In genomic region chr6:73728548-73729205, GRCh38 we compare ENCODE assay signal across 10 cellular contexts. TPM values are rescaled to one million over a fixed set of nuclear protein-coding genes. Genes with fewer than 3 reads are reported as not detected.
DNase-seq lines count a peak whose midpoint lies in the region; ATAC-seq lines count a peak whose summit lies in the region.
"Had no signal": no experiment of that assay in that cellular context is flagged by ENCODE, and none has a peak within 500 bp of the region (broad histone marks: within the 10 kb centered on the region; RNA-seq: fewer than 3 reads in every experiment).

No MANE protein-coding gene starts in this region.

- intact Hi-C loops in Right ventricle myocardium inferior (cut with DNase I): no loop called here

- ATAC-seq in activated CD4-positive, CD25-positive, alpha-beta regulatory T cell treated with anti-CD3 and anti-CD28 coated beads, Interleukin-2, amount 50 U/mL, for 24 hours: peak; percentile 71 to 72
- peak; percentile 51 for ATAC-seq in HG02763 (IDR thresholded peaks at IDR 0.05; ENCODE audit: unreplicated experiment)
- ATAC-seq in Right ventricle myocardium inferior: no peak

- DNase-seq in activated CD4-positive, CD25-positive, alpha-beta regulatory T cell (lab: John Stamatoyannopoulos, UW): no peak
- DNase-seq in MV-4-11 (lab: John Stamatoyannopoulos, UW) (peak; percentile 70), AG20443 (ENCODE audit: low spot score) (no peak), SKM-1 (lab: John Stamatoyannopoulos, UW; ENCODE audit: unreplicated experiment) (no peak), Right ventricle myocardium inferior (ENCODE audit: missing footprints) (no peak)
- DNase-seq in stimulated activated CD4-positive, alpha-beta T cell treated with anti-CD3 and anti-CD28 coated beads, Interleukin-4, amount 100 ng/mL, for 24 hours: peak; percentile 53
- DNase-seq: effector memory CD4-positive, alpha-beta T cell; NCI-H1092 treated with DMSO at 0.1 percent for 48 hours had no signal

RNA-seq across cellular contexts. Expression of gene CD109, which starts 32.7 kb away (rescaled TPM):
- 7.3 TPM for total RNA-seq in Right ventricle myocardium inferior

Comparison
In these comparisons a context has a peak if more than half of its experiments do, and no peak if none do; other contexts are left out.
1. DNase-seq: peak in MV-4-11 (single experiment) and stimulated activated CD4-positive, alpha-beta T cell treated with anti-CD3 and anti-CD28 coated beads, Interleukin-4, amount 100 ng/mL, for 24 hours (single experiment); none in activated CD4-positive, CD25-positive, alpha-beta regulatory T cell (0 of 4), AG20443 (single experiment), SKM-1 (single experiment) and Right ventricle myocardium inferior (single experiment).